Comparison of ENCODE assay signal across 11 cellular contexts in genomic region chr2:109185801-109186570, GRCh38. TPM values are rescaled to one million over a fixed set of nuclear protein-coding genes. Genes with fewer than 3 reads are reported as not detected.
A peak's percentile ranks its signal among the peaks of the same experiment; 100 is the strongest.
DNase-seq lines count a peak whose midpoint lies in the region; ATAC-seq and TF ChIP-seq lines count a peak whose summit lies in the region.
"Had no signal": no experiment of that assay in that cellular context is flagged by ENCODE, and none has a peak within 500 bp of the region (broad histone marks: within the 10 kb centered on the region; RNA-seq: fewer than 3 reads in every experiment).

No MANE protein-coding gene starts in this region.

- H3K4me1 ChIP-seq in ACC112 (ENCODE audit: control insufficient read depth, insufficient read depth, low read length, unreplicated experiment) (peaks cover 41% of the 10 kb centered on the region), adipocyte (ENCODE audit: control insufficient read depth, insufficient read depth, low read length) (peaks cover 23% of the 10 kb centered on the region), gastroesophageal sphincter (peaks cover 12 to 30% (median 20%) of the 10 kb centered on the region in 3 donors)

- H3K9me3 ChIP-seq in adipocyte (ENCODE audit: control insufficient read depth, low read length) (no peaks in the 10 kb centered on the region), gastroesophageal sphincter (no peaks in the 10 kb centered on the region)

- DNase-seq in adipocyte (ENCODE audit: low read depth): peak; percentile 87
- DNase-seq in omental fat pad (ENCODE audit: low spot score): no peak
- no peak for DNase-seq in activated CD4-positive, CD25-positive, alpha-beta regulatory T cell (lab: John Stamatoyannopoulos, UW)
- no peak for DNase-seq in KBM-7
- DNase-seq: activated T-cell treated with anti-CD3 and anti-CD28 coated beads, Interleukin-2, amount 50 U/mL, for 72 hours; effector memory CD4-positive, alpha-beta T cell; stimulated activated CD4-positive, alpha-beta T cell treated with anti-CD3 and anti-CD28 coated beads, Interleukin-2, amount 100 ng/mL, for 48 hours had no signal

- H3K4me3 ChIP-seq in ACC112 (ENCODE audit: low read depth, low read length): peak overlapping the region; percentile 52
- H3K4me3 ChIP-seq in adipocyte (ENCODE audit: low read length): peak overlapping the region; percentile 31
- no peak overlapping the region for H3K4me3 ChIP-seq in gastroesophageal sphincter

- in situ Hi-C loops in KBM-7 (cut with MboI; ENCODE audit: low pct_unique_long_range_greater_than_20kb, low sequenced_read_pairs): no loop called here

- WGBS in gastroesophageal sphincter (ENCODE audit: low coverage in 1 of 2), 2 donors: 18 to 38% methylated on average over 4 to 11 of the region's 16 CpGs

- no peak for TF ChIP-seq EP300 in gastroesophageal sphincter (IDR thresholded peaks at IDR 0.05)

- H3K36me3 ChIP-seq in ACC112 (ENCODE audit: insufficient read depth, low read length): 0 out of 2 replicates have a peak, but pooled peaks cover 5% of the 10 kb centered on the region
- H3K36me3 ChIP-seq in adipocyte (ENCODE audit: control insufficient read depth, insufficient read depth, low read length, severe bottlenecking): no peaks in the 10 kb centered on the region
- no peaks in the 10 kb centered on the region for H3K36me3 ChIP-seq in gastroesophageal sphincter

- TF ChIP-seq CTCF in gastroesophageal sphincter (IDR thresholded peaks at IDR 0.05): peak in 2 of 4 experiments; percentile 8 to 25
- TF ChIP-seq CTCF in omental fat pad (IDR thresholded peaks at IDR 0.05): no peak

- H3K27ac ChIP-seq in ACC112 (ENCODE audit: low read depth, low read length) (peak overlapping the region; percentile 96), gastroesophageal sphincter (peak overlapping the region; percentile 82 to 95 (median 90))

- H2AFZ ChIP-seq in ACC112 (ENCODE audit: low read length, unreplicated experiment): no peak overlapping the region

- TF ChIP-seq POLR2A in gastroesophageal sphincter (IDR thresholded peaks at IDR 0.05): no peak

- peaks cover 67% of the 10 kb centered on the region for H3K79me2 ChIP-seq in ACC112 (ENCODE audit: control insufficient read depth, insufficient read depth, low read length, unreplicated experiment)

- H3K27me3 ChIP-seq in ACC112 (ENCODE audit: insufficient read depth, low read length): no peaks in the 10 kb centered on the region
- H3K27me3 ChIP-seq in adipocyte (replicated peaks; ENCODE audit: control insufficient read depth, insufficient read depth, low read length): no peaks in the 10 kb centered on the region
- H3K27me3 ChIP-seq in gastroesophageal sphincter: no peaks in the 10 kb centered on the region

- peak overlapping the region; percentile 71 for H3K9ac ChIP-seq in adipocyte (ENCODE audit: low read length)

- ATAC-seq in gastroesophageal sphincter (peak; percentile 90), omental fat pad (ENCODE audit: low FRiP score) (peak; percentile 73), HG03520 (IDR thresholded peaks at IDR 0.05; ENCODE audit: unreplicated experiment) (no peak), HG03139 (IDR thresholded peaks at IDR 0.05; ENCODE audit: unreplicated experiment) (no peak)
- ATAC-seq: activated T-cell treated with anti-CD3 and anti-CD28 coated beads, Interleukin-2, amount 50 U/mL, for 72 hours had no signal

RNA-seq across cellular contexts. Expression of gene SH3RF3, which starts 57.0 kb away (rescaled TPM):
- total RNA-seq in gastroesophageal sphincter: 10 to 100 TPM; 10.1 to 15.8 (median 13.2) TPM
- 10 to 100 TPM in 2 of 4 donors, 1 to 10 TPM in 2; 6.5 to 16.6 (median 8.6) TPM for total RNA-seq in omental fat pad

Comparison
In these comparisons a context has a peak if more than half of its experiments do, and no peak if none do; other contexts are left out.
1. H3K4me3 ChIP-seq: peak in ACC112 (single experiment) and adipocyte (single experiment); none in gastroesophageal sphincter (0 of 2).
2. ATAC-seq: peak in gastroesophageal sphincter (single experiment) and omental fat pad (single experiment); none in HG03520 (single experiment) and HG03139 (single experiment).